1 cellular context compared by ENCODE assay signal in the genomic region with DNA sequence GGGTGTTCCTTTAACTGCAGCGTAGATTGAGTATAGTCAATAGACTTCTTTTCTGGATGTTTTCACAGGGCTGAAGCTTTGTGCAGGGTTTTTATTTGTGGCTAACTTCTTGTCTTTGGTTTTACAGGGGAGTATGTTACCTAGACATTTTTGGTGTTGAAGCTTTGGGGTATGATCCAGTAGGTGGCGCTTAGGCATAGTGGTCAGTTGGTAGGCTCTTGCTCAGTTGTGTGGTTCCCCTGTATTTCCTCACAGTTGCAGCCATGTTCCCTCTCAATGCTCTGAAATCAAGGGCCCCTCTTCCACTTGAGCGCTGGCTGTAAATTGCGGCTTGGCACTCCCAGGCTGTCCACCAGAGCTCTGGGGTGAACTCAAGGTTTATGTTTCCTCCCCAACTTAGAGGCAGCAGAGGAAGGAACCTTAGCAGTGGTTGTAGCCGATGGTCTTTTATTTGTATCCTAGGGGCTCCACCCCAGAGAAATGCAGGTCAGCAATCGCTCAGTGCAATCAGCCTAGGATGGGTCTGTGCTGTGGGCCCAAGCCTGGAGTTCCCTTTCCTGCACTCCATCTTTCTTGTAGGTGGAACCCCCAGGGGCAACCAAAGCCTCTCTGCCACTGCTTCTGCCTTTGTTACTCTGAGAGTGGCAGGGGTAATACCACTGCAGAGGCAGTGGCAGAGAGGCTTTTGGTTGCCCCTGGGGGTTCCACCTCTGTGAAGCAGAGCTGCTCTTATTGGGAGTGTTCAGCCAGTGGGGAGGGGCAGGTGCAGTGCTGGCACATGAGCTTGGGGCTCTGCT.
TF ChIP-seq lines count a peak whose summit lies in the region.

No MANE protein-coding gene starts in this region.

TF ChIP-seq in K562, 482 proteins besides CTCF, POLR2A, EP300 and RAD21:
- TF ChIP-seq POLR2AphosphoS5 (IDR thresholded peaks at IDR 0.05; ENCODE audit: control insufficient read depth, insufficient read depth, low read depth, low read length) (no peak), NRF1 (conservative IDR thresholded peaks at IDR 0.05 in 1 of 2, IDR thresholded peaks at IDR 0.05 in 1 of 2) (no peak), ETV1 (tag; conservative IDR thresholded peaks at IDR 0.05; ENCODE audit: low read depth) (no peak), HNRNPL (IDR thresholded peaks at IDR 0.05; ENCODE audit: low read depth, low read length) (no peak), DDX20 (tag; IDR thresholded peaks at IDR 0.05; ENCODE audit: low read depth) (no peak), EP400 (IDR thresholded peaks at IDR 0.05) (no peak), LEF1 (IDR thresholded peaks at IDR 0.05) (no peak)
- TF ChIP-seq, protein P1, sequence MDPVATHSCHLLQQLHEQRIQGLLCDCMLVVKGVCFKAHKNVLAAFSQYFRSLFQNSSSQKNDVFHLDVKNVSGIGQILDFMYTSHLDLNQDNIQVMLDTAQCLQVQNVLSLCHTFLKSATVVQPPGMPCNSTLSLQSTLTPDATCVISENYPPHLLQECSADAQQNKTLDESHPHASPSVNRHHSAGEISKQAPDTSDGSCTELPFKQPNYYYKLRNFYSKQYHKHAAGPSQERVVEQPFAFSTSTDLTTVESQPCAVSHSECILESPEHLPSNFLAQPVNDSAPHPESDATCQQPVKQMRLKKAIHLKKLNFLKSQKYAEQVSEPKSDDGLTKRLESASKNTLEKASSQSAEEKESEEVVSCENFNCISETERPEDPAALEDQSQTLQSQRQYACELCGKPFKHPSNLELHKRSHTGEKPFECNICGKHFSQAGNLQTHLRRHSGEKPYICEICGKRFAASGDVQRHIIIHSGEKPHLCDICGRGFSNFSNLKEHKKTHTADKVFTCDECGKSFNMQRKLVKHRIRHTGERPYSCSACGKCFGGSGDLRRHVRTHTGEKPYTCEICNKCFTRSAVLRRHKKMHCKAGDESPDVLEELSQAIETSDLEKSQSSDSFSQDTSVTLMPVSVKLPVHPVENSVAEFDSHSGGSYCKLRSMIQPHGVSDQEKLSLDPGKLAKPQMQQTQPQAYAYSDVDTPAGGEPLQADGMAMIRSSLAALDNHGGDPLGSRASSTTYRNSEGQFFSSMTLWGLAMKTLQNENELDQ (CRISPR knock-in tag; IDR thresholded peaks at IDR 0.05; ENCODE audit: borderline replicate concordance), result no peak
TF ChIP-seq in K562: peak in this region for 0.
